In genomic region chr1:2137257-2138121, GRCh38 we compare ENCODE assay signal across 18 cellular contexts. TPM values are rescaled to one million over a fixed set of nuclear protein-coding genes. Genes with fewer than 3 reads are reported as not detected.
DNase-seq lines count a peak whose midpoint lies in the region; ATAC-seq lines count a peak whose summit lies in the region.
"Had no signal": no experiment of that assay in that cellular context is flagged by ENCODE, and none has a peak within 500 bp of the region (broad histone marks: within the 10 kb centered on the region; RNA-seq: fewer than 3 reads in every experiment).

No MANE protein-coding gene starts in this region.

- peaks cover 40 to 80% (median 75%) of the 10 kb centered on the region in 10 experiments for H3K4me1 ChIP-seq in BLaER1 treated with 17β-estradiol and CSF1 and Interleukin-3, amounts not matched to agents 10 nM and 100 nM
- H3K4me1 ChIP-seq in naive thymus-derived CD4-positive, alpha-beta T cell (ENCODE audit: control insufficient read depth in 2 of 2, insufficient read depth in 2 of 2, low read length in 2 of 2), result peaks cover 8 to 10% of the 10 kb centered on the region in 2 donors

- peak overlapping the region; percentile 50 to 93 (median 82) for H3K4me2 ChIP-seq in BLaER1 treated with 17β-estradiol and CSF1 and Interleukin-3, amounts not matched to agents 10 nM and 100 nM

- peaks cover 0 to 21% (median 0%) of the 10 kb centered on the region in 11 experiments; a peak in 3 of 22 replicates for H3K36me3 ChIP-seq in BLaER1 treated with 17β-estradiol and CSF1 and Interleukin-3, amounts not matched to agents 10 nM and 100 nM
- H3K36me3 ChIP-seq in naive thymus-derived CD4-positive, alpha-beta T cell (ENCODE audit: control insufficient read depth in 2 of 3, insufficient read depth in 3 of 3, low read length in 3 of 3), result no peaks in the 10 kb centered on the region

- H3K27ac ChIP-seq in BLaER1 treated with 17β-estradiol and CSF1 and Interleukin-3, amounts not matched to agents 10 nM and 100 nM, result peak overlapping the region in 6 of 11 experiments; percentile 18 to 57 (median 43); a peak in 8 of 22 replicates
- peak overlapping the region; percentile 14 for H3K27ac ChIP-seq in naive thymus-derived CD4-positive, alpha-beta T cell (ENCODE audit: low read depth, low read length)
- H3K27ac ChIP-seq: coronary artery had no signal

- H3K4me3 ChIP-seq in BLaER1 treated with 17β-estradiol and CSF1 and Interleukin-3, amounts not matched to agents 10 nM and 100 nM, result no peak overlapping the region; a peak in 2 of 20 replicates
- H3K4me3 ChIP-seq in naive thymus-derived CD4-positive, alpha-beta T cell (ENCODE audit: low read length), result no peak overlapping the region
- H3K4me3 ChIP-seq: coronary artery, skin epidermis had no signal

- H3K4me1 Mint-ChIP-seq in central memory CD8-positive, alpha-beta T cell, result peaks cover 12% of the 10 kb centered on the region
- H3K4me1 Mint-ChIP-seq in naive thymus-derived CD4-positive, alpha-beta T cell, result peaks cover 11 to 34% (median 18%) of the 10 kb centered on the region in 7 donors

- peaks cover 0 to 22% (median 0%) of the 10 kb centered on the region in 11 experiments; a peak in 7 of 22 replicates for H3K27me3 ChIP-seq in BLaER1 treated with 17β-estradiol and CSF1 and Interleukin-3, amounts not matched to agents 10 nM and 100 nM
- H3K27me3 ChIP-seq in naive thymus-derived CD4-positive, alpha-beta T cell (ENCODE audit: control insufficient read depth in 2 of 2, insufficient read depth in 2 of 2, low read length in 2 of 2), result no peaks in the 10 kb centered on the region

- H3K4me3 Mint-ChIP-seq in central memory CD8-positive, alpha-beta T cell, result no peak overlapping the region
- peak overlapping the region in 1 of 10 donors; percentile 5 for H3K4me3 Mint-ChIP-seq in naive thymus-derived CD4-positive, alpha-beta T cell
- H3K4me3 Mint-ChIP-seq: stimulated activated naive CD8-positive, alpha-beta T cell treated with anti-CD3 and anti-CD28 coated beads, Interleukin-15, Interleukin-2, amounts not matched to agents 100 ng/mL and 50 ng/mL, for 24 hours; T-helper 1 cell treated with Interleukin-12 subunit alpha and Interleukin-12 subunit beta and Interleukin-4 antibody, amounts not matched to agents 30 μg/mL and 1 μg/mL, for 36 hours had no signal

- H3K9ac ChIP-seq in BLaER1 treated with 17β-estradiol and CSF1 and Interleukin-3, amounts not matched to agents 10 nM and 100 nM, result peak overlapping the region in 4 of 11 experiments; percentile 34 to 66 (median 54); a peak in 9 of 22 replicates

- H3K9me3 ChIP-seq in BLaER1 treated with 17β-estradiol and CSF1 and Interleukin-3, amounts not matched to agents 10 nM and 100 nM (replicated peaks in 1 of 11), result no peaks in the 10 kb centered on the region
- H3K9me3 ChIP-seq in naive thymus-derived CD4-positive, alpha-beta T cell (ENCODE audit: control insufficient read depth in 2 of 3, low read length in 3 of 3), result no peaks in the 10 kb centered on the region

- peaks cover 0 to 84% (median 24%) of the 10 kb centered on the region in 11 experiments; a peak in 14 of 22 replicates for H4K20me1 ChIP-seq in BLaER1 treated with 17β-estradiol and CSF1 and Interleukin-3, amounts not matched to agents 10 nM and 100 nM

- no peaks in the 10 kb centered on the region for H3K27me3 Mint-ChIP-seq in central memory CD8-positive, alpha-beta T cell
- H3K27me3 Mint-ChIP-seq in naive thymus-derived CD4-positive, alpha-beta T cell, result no peaks in the 10 kb centered on the region
- H3K27me3 Mint-ChIP-seq: stimulated activated naive CD8-positive, alpha-beta T cell treated with anti-CD3 and anti-CD28 coated beads, Interleukin-15, Interleukin-2, amounts not matched to agents 100 ng/mL and 50 ng/mL, for 24 hours had no signal

- H3K36me3 Mint-ChIP-seq in central memory CD8-positive, alpha-beta T cell (ENCODE audit: insufficient read depth), result peaks cover 10% of the 10 kb centered on the region
- peaks cover 0 to 5% (median 0%) of the 10 kb centered on the region in 5 donors for H3K36me3 Mint-ChIP-seq in naive thymus-derived CD4-positive, alpha-beta T cell

- no peak for ATAC-seq in central memory CD8-positive, alpha-beta T cell (replicated peaks; ENCODE audit: extremely low read depth, poor library complexity, severe bottlenecking)
- ATAC-seq in naive thymus-derived CD4-positive, alpha-beta T cell, result no peak
- no peak for ATAC-seq in HG02571 (IDR thresholded peaks at IDR 0.05; ENCODE audit: unreplicated experiment)

- H3K9me3 Mint-ChIP-seq in central memory CD8-positive, alpha-beta T cell, result no peaks in the 10 kb centered on the region
- H3K9me3 Mint-ChIP-seq in naive thymus-derived CD4-positive, alpha-beta T cell, result no peaks in the 10 kb centered on the region
- H3K9me3 Mint-ChIP-seq: stimulated activated naive CD8-positive, alpha-beta T cell treated with anti-CD3 and anti-CD28 coated beads, Interleukin-15, Interleukin-2, amounts not matched to agents 100 ng/mL and 50 ng/mL, for 24 hours; T-helper 1 cell treated with Interleukin-12 subunit alpha and Interleukin-12 subunit beta and Interleukin-4 antibody, amounts not matched to agents 30 μg/mL and 1 μg/mL, for 36 hours had no signal

- CTCF ChIA-PET in naive thymus-derived CD4-positive, alpha-beta T cell (lab: Charles Lee), result no interaction called here

- peak overlapping the region; percentile 29 for H3K27ac Mint-ChIP-seq in central memory CD8-positive, alpha-beta T cell (ENCODE audit: low read depth)
- H3K27ac Mint-ChIP-seq in naive thymus-derived CD4-positive, alpha-beta T cell, result peak overlapping the region in 5 of 9 donors; percentile 45 to 75 (median 71)
- H3K27ac Mint-ChIP-seq: stimulated activated naive CD8-positive, alpha-beta T cell treated with anti-CD3 and anti-CD28 coated beads, Interleukin-15, Interleukin-2, amounts not matched to agents 100 ng/mL and 50 ng/mL, for 24 hours; T-helper 1 cell treated with Interleukin-12 subunit alpha and Interleukin-12 subunit beta and Interleukin-4 antibody, amounts not matched to agents 30 μg/mL and 1 μg/mL, for 36 hours had no signal

- DNase-seq in HT-29 (ENCODE audit: low spot score) (peak; percentile 58), activated T-cell treated with anti-CD3 and anti-CD28 coated beads for 4 hours (no peak), medulla oblongata (ENCODE audit: extremely low spot score) (no peak), T-helper 2 cell (no peak)
- DNase-seq in central memory CD8-positive, alpha-beta T cell (ENCODE audit: low spot score in 2 of 2), result no peak
- DNase-seq in naive thymus-derived CD4-positive, alpha-beta T cell, result peak in 2 of 9 donors; percentile 3 to 14
- DNase-seq: activated CD4-positive, alpha-beta T cell treated with anti-CD3 and anti-CD28 coated beads for 48 hours; IMR-90; mammary epithelial cell; NCI-H1436; NCI-H748 treated with DMSO at 0.1 percent for 48 hours; RPMI8226 had no signal

- intact Hi-C loops in naive thymus-derived CD4-positive, alpha-beta T cell (cut with micrococcal nuclease), result loop anchor here in 1 of 2 donors (10.0 kb wide), 1 partner anchor 447 kb away; the partner anchor contains the start of gene PRXL2B

- POLR2A ChIA-PET in naive thymus-derived CD4-positive, alpha-beta T cell (lab: Charles Lee), result interaction anchor here (1.1 kb wide), 1 partner anchor 11 kb away, joined by 3 read pairs; no protein-coding TSS in a partner anchor

RNA-seq across cellular contexts. Expression of gene FAAP20, which starts 57.1 kb away (rescaled TPM):
- 99.3 and 119 TPM in 2 replicates for total RNA-seq in HT-29 (2014; rRNA removed; shearing (Covaris generic))
- total RNA-seq in naive thymus-derived CD4-positive, alpha-beta T cell, result 10 to 100 TPM; 43.2 to 56.2 (median 48.8) TPM
- 10 to 100 TPM; 55.9 to 77.0 TPM for polyA plus RNA-seq in naive thymus-derived CD4-positive, alpha-beta T cell
